8 cellular contexts compared by ENCODE assay signal in genomic region chr5:65927497-65928340, GRCh38. TPM values are rescaled to one million over a fixed set of nuclear protein-coding genes. Genes with fewer than 3 reads are reported as not detected.
DNase-seq lines count a peak whose midpoint lies in the region; ATAC-seq and TF ChIP-seq lines count a peak whose summit lies in the region.

No MANE protein-coding gene starts in this region.

- ATAC-seq in left ventricle myocardium superior (no peak), esophagus mucosa (no peak)
- ATAC-seq in natural killer cell treated with Interleukin-12 subunit alpha and Interleukin-12 subunit beta and Interleukin-15 and Interleukin-18, amount 100 ng/mL, for 72 hours, result no peak

- TF ChIP-seq CTCF in left ventricle myocardium inferior (IDR thresholded peaks at IDR 0.05; ENCODE audit: borderline replicate concordance) (no peak), VCaP (conservative IDR thresholded peaks at IDR 0.05) (no peak), epithelial cell of proximal tubule (conservative IDR thresholded peaks at IDR 0.05; ENCODE audit: low read depth, low read length) (no peak)

- no peaks in the 10 kb centered on the region for H3K9me3 Mint-ChIP-seq in natural killer cell treated with Interleukin-12 subunit alpha and Interleukin-12 subunit beta and Interleukin-15 and Interleukin-18, amount 100 ng/mL, for 72 hours

- no peaks in the 10 kb centered on the region for H3K27me3 ChIP-seq in left ventricle myocardium inferior (ENCODE audit: low read depth)

- H3K4me1 ChIP-seq in left ventricle myocardium inferior, result peaks cover 61% of the 10 kb centered on the region

- H3K4me3 ChIP-seq in left ventricle myocardium inferior (peak overlapping the region; percentile 92), epithelial cell of proximal tubule (ENCODE audit: low read depth, low read length) (peak overlapping the region; percentile 84)

- peaks cover 18% of the 10 kb centered on the region for H3K36me3 Mint-ChIP-seq in natural killer cell treated with Interleukin-12 subunit alpha and Interleukin-12 subunit beta and Interleukin-15 and Interleukin-18, amount 100 ng/mL, for 72 hours

- peak overlapping the region; percentile 100 for H3K4me3 Mint-ChIP-seq in natural killer cell treated with Interleukin-12 subunit alpha and Interleukin-12 subunit beta and Interleukin-15 and Interleukin-18, amount 100 ng/mL, for 72 hours

- peak overlapping the region; percentile 93 to 96 for H3K27ac Mint-ChIP-seq in natural killer cell treated with Interleukin-12 subunit alpha and Interleukin-12 subunit beta and Interleukin-15 and Interleukin-18, amount 100 ng/mL, for 72 hours

- H3K9me3 ChIP-seq in left ventricle myocardium inferior (replicated peaks), result no peaks in the 10 kb centered on the region

- H3K36me3 ChIP-seq in left ventricle myocardium inferior, result peaks cover 7% of the 10 kb centered on the region

- H3K27ac ChIP-seq in left ventricle myocardium inferior (replicated peaks) (peak overlapping the region; percentile 100), VCaP (peak overlapping the region; percentile 98)

- DNase-seq in left ventricle myocardium inferior (no peak), left ventricle myocardium superior (no peak), HT-29 (ENCODE audit: low spot score) (peak; percentile 75), epithelial cell of proximal tubule (ENCODE audit: low read depth) (no peak), COLO668 (lab: John Stamatoyannopoulos, UW; ENCODE audit: unreplicated experiment) (no peak)
- no peak for DNase-seq in natural killer cell treated with Interleukin-12 subunit alpha and Interleukin-12 subunit beta and Interleukin-15 and Interleukin-18, amount 100 ng/mL, for 72 hours (ENCODE audit: low spot score)

- intact Hi-C loops in left ventricle myocardium inferior (cut with micrococcal nuclease), result loop anchor here (10.0 kb wide), 1 partner anchor 87 kb away; no protein-coding TSS in a partner anchor
- intact Hi-C loops in left ventricle myocardium superior (cut with micrococcal nuclease), result loop anchor here (5.0 kb wide), 1 partner anchor 215 kb away; the partner anchor contains the start of gene SREK1

- H3K4me1 Mint-ChIP-seq in natural killer cell treated with Interleukin-12 subunit alpha and Interleukin-12 subunit beta and Interleukin-15 and Interleukin-18, amount 100 ng/mL, for 72 hours (ENCODE audit: low read depth in 2 of 2), result peaks cover 28 to 48% of the 10 kb centered on the region in 2 donors

- H3K27me3 Mint-ChIP-seq in natural killer cell treated with Interleukin-12 subunit alpha and Interleukin-12 subunit beta and Interleukin-15 and Interleukin-18, amount 100 ng/mL, for 72 hours, result no peaks in the 10 kb centered on the region

RNA-seq across cellular contexts. Expression of gene ERBIN, which starts 1.3 kb away (rescaled TPM):
- total RNA-seq in left ventricle myocardium inferior (38.0 TPM), left ventricle myocardium superior (39.6 TPM), epithelial cell of proximal tubule (74.0 and 77.4 TPM in 2 replicates), esophagus mucosa (41.6 TPM)
- total RNA-seq in HT-29 (2014; rRNA removed; shearing (Covaris generic)), result 35.0 and 40.2 TPM in 2 replicates
- total RNA-seq in natural killer cell treated with Interleukin-12 subunit alpha and Interleukin-12 subunit beta and Interleukin-15 and Interleukin-18, amount 100 ng/mL, for 72 hours, result 10 to 100 TPM; 53.4 to 61.2 TPM
